Comparison of ENCODE assay signal across 24 cellular contexts in the genomic region with DNA sequence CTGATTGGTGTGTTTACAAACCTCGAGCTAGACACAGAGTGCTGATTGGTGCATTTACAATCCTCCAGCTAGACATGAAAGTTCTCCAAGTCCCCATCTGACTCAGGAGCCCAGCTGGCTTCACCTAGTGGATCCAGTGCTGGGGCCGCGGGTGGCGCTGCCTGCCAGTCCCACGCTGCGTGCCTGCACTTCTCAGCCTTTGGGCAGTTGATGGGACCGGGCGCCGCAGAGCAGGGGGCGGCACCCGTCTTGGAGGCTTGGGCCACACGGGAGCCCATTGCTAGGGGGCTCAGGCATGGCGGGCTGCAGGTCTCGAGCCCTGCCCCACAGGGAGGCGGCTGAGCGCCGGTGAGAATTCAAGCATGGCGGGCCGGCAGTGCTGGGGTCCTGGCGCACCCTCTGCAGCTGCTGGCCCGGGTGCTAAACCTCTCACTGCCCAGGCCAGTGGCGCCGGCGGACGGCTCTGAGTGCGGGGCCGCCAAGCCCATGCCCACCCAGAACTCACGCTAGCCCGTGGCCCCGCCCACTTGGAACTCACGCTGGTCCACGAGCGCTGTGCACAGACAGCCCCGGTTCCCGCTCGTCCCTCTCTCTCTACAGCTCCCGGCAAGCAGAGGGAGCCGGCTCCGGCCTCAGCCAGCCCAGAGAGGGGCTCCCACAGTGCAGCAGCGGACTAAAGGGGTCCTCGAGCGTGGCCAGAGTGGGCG.
"Had no signal": no experiment of that assay in that cellular context is flagged by ENCODE, and none has a peak within 500 bp of the region (broad histone marks: within the 10 kb centered on the region; RNA-seq: fewer than 3 reads in every experiment).

No MANE protein-coding gene starts in this region.

- H3K4me3 ChIP-seq: left lung, lower lobe of right lung, neural progenitor cell, ovary, right atrium auricular region, sigmoid colon, tibial nerve, uterus had no signal

- ATAC-seq: left cardiac atrium; left lung; lower lobe of right lung; natural killer cell; stimulated activated effector memory CD8-positive, alpha-beta T cell treated with anti-CD3 and anti-CD28 coated beads, Interleukin-12 subunit alpha, Interleukin-12 subunit beta, amount 100 ng/mL, for 72 hours; stimulated activated naive CD8-positive, alpha-beta T cell treated with anti-CD3 and anti-CD28 coated beads, Interleukin-15, amount 100 ng/mL, for 72 hours had no signal

- H3K4me2 ChIP-seq: neural progenitor cell had no signal

- H3K9ac ChIP-seq: neural progenitor cell had no signal

- DNase-seq: hippocampal formation; kidney glomerular epithelial cell; left cardiac atrium; left lung; lower lobe of right lung; mammary epithelial cell; mesenchymal stem cell; naive B cell; natural killer cell; nephron progenitor cell; ovary; sigmoid colon; small intestine; stimulated activated CD4-positive, alpha-beta T cell treated with anti-CD3 and anti-CD28 coated beads, Interleukin-2, amount 100 ng/mL, for 24 hours; stimulated activated CD4-positive, alpha-beta T cell treated with anti-CD3 and anti-CD28 coated beads, Interleukin-4, amount 100 ng/mL, for 1 hour; stimulated activated naive CD4-positive, alpha-beta T cell treated with Interleukin-2 at 50 U/mL for 16 hours; stimulated activated naive CD8-positive, alpha-beta T cell treated with anti-CD3 and anti-CD28 coated beads, Interleukin-15, amount 100 ng/mL, for 72 hours; substantia nigra; uterus had no signal

- H3K9me3 ChIP-seq: lower lobe of right lung, ovary, right atrium auricular region, sigmoid colon, uterus had no signal

- H3K27me3 ChIP-seq: left lung, neural progenitor cell, ovary, right atrium auricular region, sigmoid colon, tibial nerve, uterus had no signal

- FAIRE-seq: keratinocyte, small intestine had no signal

- H3K27ac ChIP-seq: left lung, lower lobe of right lung, neural progenitor cell, ovary, right atrium auricular region, sigmoid colon, tibial nerve, uterus had no signal

- H3K36me3 ChIP-seq: left lung, lower lobe of right lung, neural progenitor cell, ovary, right atrium auricular region, sigmoid colon, tibial nerve, uterus had no signal

- H3K4me1 ChIP-seq: uterus had no signal

- H2AFZ ChIP-seq: neural progenitor cell had no signal
